Comparison of ENCODE assay signal across 19 cellular contexts in the genomic region with DNA sequence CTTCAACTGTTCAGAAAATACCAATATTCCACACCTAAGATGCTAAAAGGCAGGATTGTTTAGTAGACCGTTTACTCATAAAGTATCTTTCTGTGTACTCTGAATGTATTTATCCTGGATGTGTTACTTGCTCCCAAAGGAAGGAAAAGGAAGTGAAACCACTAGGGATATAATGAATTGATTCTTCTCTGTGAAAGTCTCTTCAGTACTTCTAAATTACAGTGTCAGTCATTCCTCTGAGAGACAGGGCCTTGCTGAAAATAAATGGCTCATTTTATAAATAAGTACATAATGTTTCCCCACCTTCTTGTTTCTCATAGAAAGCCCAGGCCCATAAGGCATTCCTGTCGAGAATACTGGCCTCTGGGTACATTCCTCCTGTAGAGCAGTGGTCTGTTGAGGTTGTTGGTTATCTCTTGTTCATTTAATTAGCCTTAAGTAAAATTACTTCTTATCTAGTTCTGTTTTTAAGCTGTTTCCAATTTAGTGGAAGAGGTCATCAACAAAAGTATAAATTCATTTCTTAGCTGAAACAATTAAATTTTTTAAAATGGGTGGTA. TPM values are rescaled to one million over a fixed set of nuclear protein-coding genes. Genes with fewer than 3 reads are reported as not detected.
DNase-seq lines count a peak whose midpoint lies in the region; ATAC-seq and TF ChIP-seq lines count a peak whose summit lies in the region.
"Had no signal": no experiment of that assay in that cellular context is flagged by ENCODE, and none has a peak within 500 bp of the region (broad histone marks: within the 10 kb centered on the region; RNA-seq: fewer than 3 reads in every experiment).

No MANE protein-coding gene starts in this region.

- H3K27me3 Mint-ChIP-seq in neural progenitor cell (ENCODE audit: insufficient read depth, low read depth) = peaks cover 4% of the 10 kb centered on the region

- WGBS in GM23248 (ENCODE audit: low coverage in 1 of 2, low lambda C conversion rate in 2 of 2, missing lambda C conversion rate in 2 of 2), 2 experiments = 59 to 68% methylated on average over 2 of the region's 2 CpGs

- 0 out of 2 replicates have a peak overlapping the region, but pooled peaks have one; percentile 8 for H2AFZ ChIP-seq in GM23248
- H2AFZ ChIP-seq in neural progenitor cell (replicated peaks) = no peak overlapping the region

- no peaks in the 10 kb centered on the region for H3K36me3 Mint-ChIP-seq in neural progenitor cell
- H3K36me3 Mint-ChIP-seq: activated naive CD8-positive, alpha-beta T cell treated with anti-CD3 and anti-CD28 coated beads for 36 hours; brain; stimulated activated memory B cell treated with anti-CD40 and anti-IgM and Interleukin-4, amounts not matched to agents 10 μg/mL and 1 μg/mL and 100 μg/mL, for 72 hours had no signal

- peaks cover 19% of the 10 kb centered on the region for H3K4me1 Mint-ChIP-seq in neural progenitor cell
- H3K4me1 Mint-ChIP-seq: activated naive CD8-positive, alpha-beta T cell treated with anti-CD3 and anti-CD28 coated beads for 36 hours had no signal

- no peaks in the 10 kb centered on the region for H3K9me3 Mint-ChIP-seq in neural progenitor cell
- H3K9me3 Mint-ChIP-seq: activated naive CD8-positive, alpha-beta T cell treated with anti-CD3 and anti-CD28 coated beads for 36 hours; brain; stimulated activated memory B cell treated with anti-CD40 and anti-IgM and Interleukin-4, amounts not matched to agents 10 μg/mL and 1 μg/mL and 100 μg/mL, for 72 hours had no signal

- H4K20me1 ChIP-seq in GM23248 (ENCODE audit: insufficient read depth) (no peaks in the 10 kb centered on the region), neural progenitor cell (ENCODE audit: low read depth) (no peaks in the 10 kb centered on the region)

- H3K9me3 ChIP-seq in GM23248 (ENCODE audit: low read depth) (no peaks in the 10 kb centered on the region), neural progenitor cell (ENCODE audit: low read depth) (no peaks in the 10 kb centered on the region), MG63 (no peaks in the 10 kb centered on the region)
- H3K9me3 ChIP-seq: colonic mucosa, mucosa of descending colon, SJSA1 had no signal

- H3K27ac ChIP-seq in GM23248 (no peak overlapping the region), neural progenitor cell (no peak overlapping the region)
- H3K27ac ChIP-seq: colonic mucosa, SJSA1, VCaP had no signal

- in situ Hi-C loops in GM23248 (cut with MboI) = loop anchor here (25.0 kb wide), 1 partner anchor 743 kb away; no protein-coding TSS in a partner anchor
- in situ Hi-C loops in SK-MEL-5 (cut with HindIII; ENCODE audit: low pct_unique_long_range_greater_than_20kb, low sequenced_read_pairs) = no loop called here

- H3K36me3 ChIP-seq in GM23248 (ENCODE audit: low read depth) = no peaks in the 10 kb centered on the region
- no peaks in the 10 kb centered on the region for H3K36me3 ChIP-seq in neural progenitor cell
- no peaks in the 10 kb centered on the region for H3K36me3 ChIP-seq in MG63
- H3K36me3 ChIP-seq: colonic mucosa, SJSA1 had no signal

- DNase-seq in GM23248 = no peak
- peak; percentile 91 for DNase-seq in SK-MEL-5 (ENCODE audit: low read depth, low spot score)
- peak; percentile 22 for DNase-seq in epidermal melanocyte (ENCODE audit: insufficient read length, low spot score)
- DNase-seq in neural progenitor cell (ENCODE audit: low spot score) = no peak
- no peak for DNase-seq in NCI-H1694 treated with DMSO at 0.1 percent for 48 hours (lab: John Stamatoyannopoulos, UW)
- DNase-seq in MG63 = no peak
- DNase-seq in NAMALWA (ENCODE audit: low spot score) = no peak
- DNase-seq: DMS79 treated with DMSO at 0.1 percent for 48 hours had no signal

- H3K4me1 ChIP-seq in GM23248 (ENCODE audit: insufficient read depth) = peaks cover 13% of the 10 kb centered on the region; the same call in 1 of the 2 replicates
- H3K4me1 ChIP-seq in neural progenitor cell = peaks cover 15% of the 10 kb centered on the region
- H3K4me1 ChIP-seq: colonic mucosa had no signal

- H3K79me2 ChIP-seq in GM23248 (ENCODE audit: insufficient read depth) = no peaks in the 10 kb centered on the region
- no peaks in the 10 kb centered on the region for H3K79me2 ChIP-seq in neural progenitor cell (ENCODE audit: low read depth)

- H3F3A ChIP-seq in GM23248 (ENCODE audit: insufficient read depth) = no peaks in the 10 kb centered on the region
- peaks cover 19% of the 10 kb centered on the region for H3F3A ChIP-seq in neural progenitor cell (ENCODE audit: low read depth)

- H3K4me3 Mint-ChIP-seq in neural progenitor cell = peak overlapping the region; percentile 13
- H3K4me3 Mint-ChIP-seq: activated naive CD8-positive, alpha-beta T cell treated with anti-CD3 and anti-CD28 coated beads for 36 hours; stimulated activated memory B cell treated with anti-CD40 and anti-IgM and Interleukin-4, amounts not matched to agents 10 μg/mL and 1 μg/mL and 100 μg/mL, for 72 hours had no signal

- peak overlapping the region; percentile 51 for H3K4me2 ChIP-seq in GM23248 (ENCODE audit: unreplicated experiment)
- no peak overlapping the region for H3K4me2 ChIP-seq in neural progenitor cell

- H3K9me2 ChIP-seq in GM23248 (ENCODE audit: insufficient read depth) = no peaks in the 10 kb centered on the region

- H3K9ac ChIP-seq in GM23248 = peak overlapping the region; percentile 9; the same call in 1 of the 2 replicates
- no peak overlapping the region for H3K9ac ChIP-seq in neural progenitor cell

- no peak for ATAC-seq in GM18909 (IDR thresholded peaks at IDR 0.05; ENCODE audit: poor library complexity, unreplicated experiment)

- H3K27me3 ChIP-seq in GM23248 (replicated peaks; ENCODE audit: insufficient read depth) (0 out of 2 replicates have a peak, but pooled peaks cover 8% of the 10 kb centered on the region), neural progenitor cell (no peaks in the 10 kb centered on the region), MG63 (peaks cover 50% of the 10 kb centered on the region)
- H3K27me3 ChIP-seq: colonic mucosa, SJSA1 had no signal

- no peak for TF ChIP-seq CTCF in neural progenitor cell (IDR thresholded peaks at IDR 0.05)

- H3K4me3 ChIP-seq in GM23248 (peak overlapping the region; percentile 75), neural progenitor cell (no peak overlapping the region), MG63 (no peak overlapping the region)
- H3K4me3 ChIP-seq: colonic mucosa, GM12878, mucosa of descending colon, SJSA1 had no signal

- H3K27ac Mint-ChIP-seq in neural progenitor cell = no peak overlapping the region
- H3K27ac Mint-ChIP-seq: activated naive CD8-positive, alpha-beta T cell treated with anti-CD3 and anti-CD28 coated beads for 36 hours; stimulated activated memory B cell treated with anti-CD40 and anti-IgM and Interleukin-4, amounts not matched to agents 10 μg/mL and 1 μg/mL and 100 μg/mL, for 72 hours had no signal

RNA-seq across cellular contexts. Expression of gene HAPLN1, which starts 1.6 kb away (rescaled TPM):
- 49.7 and 69.6 TPM in 2 replicates for total RNA-seq in GM23248 (2014; rRNA removed; shearing (Covaris generic))
- polyA plus RNA-seq in GM23248 (2016; fragmentation: Nextera tagmentation; extraction: Ambion mirVana) = 77.6 and 78.4 TPM in 2 replicates
- not detected in 2 replicates for total RNA-seq in SK-MEL-5 (2014; rRNA removed; shearing (Covaris generic))
- not detected in 2 replicates for polyA plus RNA-seq in SK-MEL-5 (2015; cell fraction: cytosol; rRNA removed)
- polyA plus RNA-seq in SK-MEL-5 (2015; cell fraction: nucleus; rRNA removed) = not detected in 2 replicates
- 2.3 and 5.7 TPM in 2 replicates for total RNA-seq in neural progenitor cell (ENCODE audit: low replicate concordance)
- 0.16 TPM in 1 of 2 replicates, not detected in the other for total RNA-seq in MG63 (2014; rRNA removed; shearing (Covaris generic); ENCODE audit: low replicate concordance)
- total RNA-seq: activated naive CD8-positive, alpha-beta T cell treated with anti-CD3 and anti-CD28 coated beads for 36 hours; left lobe of liver; T-helper 2 cell treated with Interferon-gamma antibody and Interleukin-4, amounts not matched to agents 100 ng/mL and 5 ng/mL, for 36 hours had no signal

Comparison
In these comparisons a context has a peak if more than half of its experiments do, and no peak if none do; other contexts are left out.
1. DNase-seq: peak in SK-MEL-5 (single experiment) and epidermal melanocyte (single experiment); none in GM23248 (single experiment), neural progenitor cell (single experiment), NCI-H1694 treated with DMSO at 0.1 percent for 48 hours (single experiment), MG63 (single experiment) and NAMALWA (single experiment).